Comparison of ENCODE assay signal across 10 cellular contexts in the genomic region with DNA sequence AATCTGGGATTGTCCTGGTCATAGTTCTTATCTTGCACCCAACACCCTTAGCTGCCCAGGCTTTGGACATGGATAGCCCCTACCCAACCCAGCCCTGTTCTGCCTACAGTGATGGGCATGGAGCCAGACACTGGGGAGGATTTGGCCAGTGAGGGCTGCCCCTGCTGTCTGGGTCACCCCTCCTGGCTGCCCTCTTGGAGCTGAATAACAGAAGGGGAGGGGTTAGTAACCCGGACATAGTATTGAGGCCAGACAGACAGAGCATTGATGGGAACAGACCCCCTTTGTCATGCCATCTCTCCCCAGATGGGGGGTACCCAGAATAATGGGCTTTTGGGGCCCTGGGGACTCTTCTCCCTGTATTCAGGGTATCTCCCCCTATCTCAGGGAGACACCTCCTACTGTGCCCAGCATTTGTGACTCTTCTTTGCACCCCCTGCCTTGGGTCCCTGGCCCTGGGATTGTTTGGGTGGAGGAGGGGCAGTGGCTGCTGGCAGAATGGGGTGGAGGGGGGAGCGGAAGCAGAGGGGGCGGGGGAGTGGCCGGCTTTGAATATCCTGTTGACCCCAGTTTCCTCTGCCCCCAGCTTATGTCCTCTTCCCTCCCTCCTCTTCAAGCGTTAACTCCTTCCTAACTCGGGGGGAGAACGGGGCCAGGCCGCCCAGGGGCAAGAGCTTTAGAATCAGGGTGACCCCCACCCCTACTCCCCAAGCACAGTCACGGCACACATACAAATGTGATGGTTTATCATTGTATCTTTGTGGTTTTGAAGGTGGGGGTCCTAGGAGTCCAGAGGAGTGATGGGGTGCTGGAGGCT. TPM values are rescaled to one million over a fixed set of nuclear protein-coding genes. Genes with fewer than 3 reads are reported as not detected.
A peak's percentile ranks its signal among the peaks of the same experiment; 100 is the strongest.
DNase-seq lines count a peak whose midpoint lies in the region; ATAC-seq, FAIRE-seq and TF ChIP-seq lines count a peak whose summit lies in the region.
"Had no signal": no experiment of that assay in that cellular context is flagged by ENCODE, and none has a peak within 500 bp of the region (broad histone marks: within the 10 kb centered on the region; RNA-seq: fewer than 3 reads in every experiment).

No MANE protein-coding gene starts in this region.

- no peaks in the 10 kb centered on the region for H3K27me3 ChIP-seq in astrocyte (ENCODE audit: insufficient read depth, low read length)
- no peaks in the 10 kb centered on the region for H3K27me3 ChIP-seq in lower lobe of right lung (ENCODE audit: low read depth)

- no peaks in the 10 kb centered on the region for H3K27me3 Mint-ChIP-seq in astrocyte (ENCODE audit: low read depth, unreplicated experiment)

- H3K4me3 Mint-ChIP-seq in astrocyte (ENCODE audit: unreplicated experiment): peak overlapping the region; percentile 69
- H3K4me3 Mint-ChIP-seq in stimulated activated effector memory CD8-positive, alpha-beta T cell treated with anti-CD3 and anti-CD28 coated beads, Interleukin-12 subunit alpha, Interleukin-12 subunit beta, amount 100 ng/mL, for 72 hours: peak overlapping the region; percentile 71
- H3K4me3 Mint-ChIP-seq: HFFc6 had no signal

- H3K9me3 ChIP-seq in astrocyte (ENCODE audit: insufficient read depth, low read depth, low read length) (no peaks in the 10 kb centered on the region), lower lobe of right lung (no peaks in the 10 kb centered on the region)

- H2AFZ ChIP-seq in astrocyte (ENCODE audit: low read depth, low read length): no peak overlapping the region

- ATAC-seq in lower lobe of right lung: no peak
- no peak for ATAC-seq in stimulated activated effector memory CD8-positive, alpha-beta T cell treated with anti-CD3 and anti-CD28 coated beads, Interleukin-12 subunit alpha, Interleukin-12 subunit beta, amount 100 ng/mL, for 72 hours
- no peak for ATAC-seq in HG03175 (IDR thresholded peaks at IDR 0.05; ENCODE audit: unreplicated experiment)

- H4K20me1 ChIP-seq in astrocyte (ENCODE audit: insufficient read depth, low read length): peaks cover 77% of the 10 kb centered on the region

- TF ChIP-seq CTCF in astrocyte (IDR thresholded peaks at IDR 0.05; ENCODE audit: insufficient read depth, low read depth, low read length): no peak
- TF ChIP-seq CTCF in lower lobe of right lung (IDR thresholded peaks at IDR 0.05): no peak

- peak overlapping the region; percentile 62 for H3K4me2 ChIP-seq in astrocyte (ENCODE audit: low read length)

- peak; percentile 17 for DNase-seq in NCI-H69 (lab: John Stamatoyannopoulos, UW)
- no peak for DNase-seq in astrocyte (ENCODE audit: low read depth)
- no peak for DNase-seq in lower lobe of right lung
- DNase-seq in stimulated activated effector memory CD8-positive, alpha-beta T cell treated with anti-CD3 and anti-CD28 coated beads, Interleukin-12 subunit alpha, Interleukin-12 subunit beta, amount 100 ng/mL, for 72 hours (ENCODE audit: low spot score in 2 of 2): no peak
- no peak for DNase-seq in dedifferentiated amniotic fluid mesenchymal stem cell (ENCODE audit: extremely low spot score)
- DNase-seq in LoVo (ENCODE audit: low spot score): no peak
- DNase-seq in HCEC 1CT: no peak
- DNase-seq: HFFc6, NCI-H1417 treated with DMSO at 0.1 percent for 48 hours had no signal

- H3K4me1 ChIP-seq in astrocyte (ENCODE audit: insufficient read depth, low read length) (peaks cover 79% of the 10 kb centered on the region), lower lobe of right lung (peaks cover 91% of the 10 kb centered on the region)

- intact Hi-C loops in lower lobe of right lung (cut with DNase I): no loop called here

- H3K9ac ChIP-seq in astrocyte (ENCODE audit: low read length): no peak overlapping the region

- FAIRE-seq in astrocyte (lab: Jason Lieb, UNC): no peak

- H3K4me3 ChIP-seq in astrocyte (ENCODE audit: insufficient read depth, low read depth, low read length) (no peak overlapping the region), lower lobe of right lung (peak overlapping the region; percentile 33)

- H3K36me3 Mint-ChIP-seq in astrocyte (ENCODE audit: low read depth, unreplicated experiment): peaks cover 8% of the 10 kb centered on the region
- H3K36me3 Mint-ChIP-seq in stimulated activated effector memory CD8-positive, alpha-beta T cell treated with anti-CD3 and anti-CD28 coated beads, Interleukin-12 subunit alpha, Interleukin-12 subunit beta, amount 100 ng/mL, for 72 hours: peaks cover 100% of the 10 kb centered on the region

- H3K79me2 ChIP-seq in astrocyte (ENCODE audit: insufficient read depth, low read length): peaks cover 82% of the 10 kb centered on the region

- H3K4me1 Mint-ChIP-seq in astrocyte (ENCODE audit: low read depth, unreplicated experiment): peaks cover 55% of the 10 kb centered on the region
- H3K4me1 Mint-ChIP-seq in stimulated activated effector memory CD8-positive, alpha-beta T cell treated with anti-CD3 and anti-CD28 coated beads, Interleukin-12 subunit alpha, Interleukin-12 subunit beta, amount 100 ng/mL, for 72 hours: peaks cover 91% of the 10 kb centered on the region

- no peaks in the 10 kb centered on the region for H3K9me3 Mint-ChIP-seq in astrocyte (ENCODE audit: unreplicated experiment)
- no peaks in the 10 kb centered on the region for H3K9me3 Mint-ChIP-seq in stimulated activated effector memory CD8-positive, alpha-beta T cell treated with anti-CD3 and anti-CD28 coated beads, Interleukin-12 subunit alpha, Interleukin-12 subunit beta, amount 100 ng/mL, for 72 hours
- H3K9me3 Mint-ChIP-seq: HFFc6 had no signal

- peak overlapping the region; percentile 94 for H3K27ac Mint-ChIP-seq in astrocyte (ENCODE audit: unreplicated experiment)
- peak overlapping the region; percentile 88 for H3K27ac Mint-ChIP-seq in stimulated activated effector memory CD8-positive, alpha-beta T cell treated with anti-CD3 and anti-CD28 coated beads, Interleukin-12 subunit alpha, Interleukin-12 subunit beta, amount 100 ng/mL, for 72 hours

- peaks cover 15% of the 10 kb centered on the region for H3K36me3 ChIP-seq in astrocyte (ENCODE audit: insufficient read depth, low read length)
- peaks cover 45% of the 10 kb centered on the region for H3K36me3 ChIP-seq in lower lobe of right lung

- H3K27ac ChIP-seq in astrocyte (ENCODE audit: low read depth, low read length): no peak overlapping the region
- peak overlapping the region; percentile 96 for H3K27ac ChIP-seq in lower lobe of right lung

RNA-seq across cellular contexts. Expression of a gene that starts 17.0 kb away (rescaled TPM):
- total RNA-seq in astrocyte (0.34 and 0.43 TPM in 2 replicates), lower lobe of right lung (3.1 TPM)

RNA-seq across cellular contexts. Expression of a gene that starts 38.5 kb away (rescaled TPM):
- total RNA-seq in astrocyte: 37.6 and 38.8 TPM in 2 replicates
- 82.6 TPM for total RNA-seq in lower lobe of right lung

RNA-seq across cellular contexts. Expression of a gene that starts 59.8 kb away (rescaled TPM):
- total RNA-seq in astrocyte (6.4 and 14.4 TPM in 2 replicates), lower lobe of right lung (2.3 TPM)
